ENCODE assay signal across 1 cellular context in genomic region chr6:13303668-13304017, GRCh38.
TF ChIP-seq lines count a peak whose summit lies in the region.

No MANE protein-coding gene starts in this region.

TF ChIP-seq in GM12878, 131 proteins besides CTCF, POLR2A, EP300 and RAD21 (continued from another document):
- TF ChIP-seq, protein P1, sequence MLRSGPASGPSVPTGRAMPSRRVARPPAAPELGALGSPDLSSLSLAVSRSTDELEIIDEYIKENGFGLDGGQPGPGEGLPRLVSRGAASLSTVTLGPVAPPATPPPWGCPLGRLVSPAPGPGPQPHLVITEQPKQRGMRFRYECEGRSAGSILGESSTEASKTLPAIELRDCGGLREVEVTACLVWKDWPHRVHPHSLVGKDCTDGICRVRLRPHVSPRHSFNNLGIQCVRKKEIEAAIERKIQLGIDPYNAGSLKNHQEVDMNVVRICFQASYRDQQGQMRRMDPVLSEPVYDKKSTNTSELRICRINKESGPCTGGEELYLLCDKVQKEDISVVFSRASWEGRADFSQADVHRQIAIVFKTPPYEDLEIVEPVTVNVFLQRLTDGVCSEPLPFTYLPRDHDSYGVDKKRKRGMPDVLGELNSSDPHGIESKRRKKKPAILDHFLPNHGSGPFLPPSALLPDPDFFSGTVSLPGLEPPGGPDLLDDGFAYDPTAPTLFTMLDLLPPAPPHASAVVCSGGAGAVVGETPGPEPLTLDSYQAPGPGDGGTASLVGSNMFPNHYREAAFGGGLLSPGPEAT (IDR thresholded peaks at IDR 0.05; ENCODE audit: low read depth), result peak; percentile 13; the same call in 1 of the 2 replicates
- TF ChIP-seq GATAD2B (conservative IDR thresholded peaks at IDR 0.05; ENCODE audit: low read depth) (no peak), PML (IDR thresholded peaks at IDR 0.05; ENCODE audit: low read length) (no peak), CHD2 (IDR thresholded peaks at IDR 0.05; ENCODE audit: borderline replicate concordance, low read depth, low read length) (peak; percentile 51; the same call in 1 of the 2 replicates), MEF2B (IDR thresholded peaks at IDR 0.05; ENCODE audit: partially characterized antibody, poor library complexity, severe bottlenecking) (peak; percentile 80), CREM (IDR thresholded peaks at IDR 0.05; ENCODE audit: low read depth) (peak; percentile 67; the same call in 1 of the 2 replicates), BRCA1 (IDR thresholded peaks at IDR 0.05; ENCODE audit: low read depth, low read length) (no peak), JUND (IDR thresholded peaks at IDR 0.05; ENCODE audit: low read depth, low read length) (no peak), ZNF217 (IDR thresholded peaks at IDR 0.05) (peak; percentile 53; the same call in 1 of the 2 replicates), FOS (IDR thresholded peaks at IDR 0.05; ENCODE audit: borderline replicate concordance, extremely low read depth, insufficient read length) (no peak), SIN3A (IDR thresholded peaks at IDR 0.05; ENCODE audit: low read depth, low read length) (no peak), YY1 (IDR thresholded peaks at IDR 0.05; ENCODE audit: low read depth, low read length) (0 out of 2 replicates have a peak, but pooled peaks have one; percentile 23), JUNB (IDR thresholded peaks at IDR 0.05) (peak; percentile 86), EED (IDR thresholded peaks at IDR 0.05; ENCODE audit: low read depth) (peak; percentile 90), BCL11A (IDR thresholded peaks at IDR 0.05; ENCODE audit: low read depth, low read length) (no peak), TBL1XR1 (IDR thresholded peaks at IDR 0.05; ENCODE audit: low read depth, low read length) (0 out of 2 replicates have a peak, but pooled peaks have one; percentile 65), MYC (IDR thresholded peaks at IDR 0.05; ENCODE audit: insufficient read depth, insufficient read length, insufficient replicate concordance, low read length, severe bottlenecking) (no peak), MEF2A (IDR thresholded peaks at IDR 0.05; ENCODE audit: insufficient read depth, low read depth, low read length) (peak; percentile 97), IRF4 (IDR thresholded peaks at IDR 0.05; ENCODE audit: low read depth, low read length) (peak; percentile 56; the same call in 1 of the 2 replicates), ATF2 (IDR thresholded peaks at IDR 0.05; ENCODE audit: low read length) (peak; percentile 84), USF2 (IDR thresholded peaks at IDR 0.05; ENCODE audit: borderline replicate concordance, low read depth, low read length) (no peak), SKIL (IDR thresholded peaks at IDR 0.05; ENCODE audit: low read depth, poor library complexity, severe bottlenecking) (peak; percentile 84), ESRRA (IDR thresholded peaks at IDR 0.05; ENCODE audit: low read length) (no peak), BHLHE40 (IDR thresholded peaks at IDR 0.05; ENCODE audit: borderline replicate concordance in 1 of 2, low read depth in 2 of 2, low read length in 1 of 2) (peak; percentile 5 to 37; a peak in 1 of 4 replicates), RUNX3 (IDR thresholded peaks at IDR 0.05; ENCODE audit: low read length) (peak; percentile 71), YBX1 (IDR thresholded peaks at IDR 0.05) (no peak), IKZF1 (conservative IDR thresholded peaks at IDR 0.05) (peak; percentile 25; the same call in 1 of the 2 replicates), FOXM1 (IDR thresholded peaks at IDR 0.05; ENCODE audit: low read depth, low read length) (peak; percentile 85), POLR2AphosphoS2 (IDR thresholded peaks at IDR 0.05; ENCODE audit: low read depth, low read length) (no peak), ELK1 (IDR thresholded peaks at IDR 0.05; ENCODE audit: low read depth, low read length) (no peak), TAF1 (IDR thresholded peaks at IDR 0.05; ENCODE audit: borderline replicate concordance, low read depth, low read length) (0 out of 2 replicates have a peak, but pooled peaks have one; percentile 35), SMAD1 (IDR thresholded peaks at IDR 0.05; ENCODE audit: low read depth, partially characterized antibody) (peak; percentile 92), TCF7 (IDR thresholded peaks at IDR 0.05; ENCODE audit: borderline replicate concordance) (peak; percentile 18; the same call in 1 of the 2 replicates), IKZF2 (IDR thresholded peaks at IDR 0.05) (peak; percentile 58 to 71), KDM1A (IDR thresholded peaks at IDR 0.05; ENCODE audit: borderline replicate concordance) (no peak)
- TF ChIP-seq, protein P2, sequence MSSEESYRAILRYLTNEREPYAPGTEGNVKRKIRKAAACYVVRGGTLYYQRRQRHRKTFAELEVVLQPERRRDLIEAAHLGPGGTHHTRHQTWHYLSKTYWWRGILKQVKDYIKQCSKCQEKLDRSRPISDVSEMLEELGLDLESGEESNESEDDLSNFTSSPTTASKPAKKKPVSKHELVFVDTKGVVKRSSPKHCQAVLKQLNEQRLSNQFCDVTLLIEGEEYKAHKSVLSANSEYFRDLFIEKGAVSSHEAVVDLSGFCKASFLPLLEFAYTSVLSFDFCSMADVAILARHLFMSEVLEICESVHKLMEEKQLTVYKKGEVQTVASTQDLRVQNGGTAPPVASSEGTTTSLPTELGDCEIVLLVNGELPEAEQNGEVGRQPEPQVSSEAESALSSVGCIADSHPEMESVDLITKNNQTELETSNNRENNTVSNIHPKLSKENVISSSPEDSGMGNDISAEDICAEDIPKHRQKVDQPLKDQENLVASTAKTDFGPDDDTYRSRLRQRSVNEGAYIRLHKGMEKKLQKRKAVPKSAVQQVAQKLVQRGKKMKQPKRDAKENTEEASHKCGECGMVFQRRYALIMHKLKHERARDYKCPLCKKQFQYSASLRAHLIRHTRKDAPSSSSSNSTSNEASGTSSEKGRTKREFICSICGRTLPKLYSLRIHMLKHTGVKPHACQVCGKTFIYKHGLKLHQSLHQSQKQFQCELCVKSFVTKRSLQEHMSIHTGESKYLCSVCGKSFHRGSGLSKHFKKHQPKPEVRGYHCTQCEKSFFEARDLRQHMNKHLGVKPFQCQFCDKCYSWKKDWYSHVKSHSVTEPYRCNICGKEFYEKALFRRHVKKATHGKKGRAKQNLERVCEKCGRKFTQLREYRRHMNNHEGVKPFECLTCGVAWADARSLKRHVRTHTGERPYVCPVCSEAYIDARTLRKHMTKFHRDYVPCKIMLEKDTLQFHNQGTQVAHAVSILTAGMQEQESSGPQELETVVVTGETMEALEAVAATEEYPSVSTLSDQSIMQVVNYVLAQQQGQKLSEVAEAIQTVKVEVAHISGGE (CRISPR knock-in tag; IDR thresholded peaks at IDR 0.05), result no peak
- TF ChIP-seq, protein P3, sequence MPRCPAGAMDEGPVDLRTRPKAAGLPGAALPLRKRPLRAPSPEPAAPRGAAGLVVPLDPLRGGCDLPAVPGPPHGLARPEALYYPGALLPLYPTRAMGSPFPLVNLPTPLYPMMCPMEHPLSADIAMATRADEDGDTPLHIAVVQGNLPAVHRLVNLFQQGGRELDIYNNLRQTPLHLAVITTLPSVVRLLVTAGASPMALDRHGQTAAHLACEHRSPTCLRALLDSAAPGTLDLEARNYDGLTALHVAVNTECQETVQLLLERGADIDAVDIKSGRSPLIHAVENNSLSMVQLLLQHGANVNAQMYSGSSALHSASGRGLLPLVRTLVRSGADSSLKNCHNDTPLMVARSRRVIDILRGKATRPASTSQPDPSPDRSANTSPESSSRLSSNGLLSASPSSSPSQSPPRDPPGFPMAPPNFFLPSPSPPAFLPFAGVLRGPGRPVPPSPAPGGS (IDR thresholded peaks at IDR 0.05; ENCODE audit: borderline replicate concordance, insufficient read depth, low read depth, low read length, poor library complexity, severe bottlenecking), result peak; percentile 55
